In the genomic region with DNA sequence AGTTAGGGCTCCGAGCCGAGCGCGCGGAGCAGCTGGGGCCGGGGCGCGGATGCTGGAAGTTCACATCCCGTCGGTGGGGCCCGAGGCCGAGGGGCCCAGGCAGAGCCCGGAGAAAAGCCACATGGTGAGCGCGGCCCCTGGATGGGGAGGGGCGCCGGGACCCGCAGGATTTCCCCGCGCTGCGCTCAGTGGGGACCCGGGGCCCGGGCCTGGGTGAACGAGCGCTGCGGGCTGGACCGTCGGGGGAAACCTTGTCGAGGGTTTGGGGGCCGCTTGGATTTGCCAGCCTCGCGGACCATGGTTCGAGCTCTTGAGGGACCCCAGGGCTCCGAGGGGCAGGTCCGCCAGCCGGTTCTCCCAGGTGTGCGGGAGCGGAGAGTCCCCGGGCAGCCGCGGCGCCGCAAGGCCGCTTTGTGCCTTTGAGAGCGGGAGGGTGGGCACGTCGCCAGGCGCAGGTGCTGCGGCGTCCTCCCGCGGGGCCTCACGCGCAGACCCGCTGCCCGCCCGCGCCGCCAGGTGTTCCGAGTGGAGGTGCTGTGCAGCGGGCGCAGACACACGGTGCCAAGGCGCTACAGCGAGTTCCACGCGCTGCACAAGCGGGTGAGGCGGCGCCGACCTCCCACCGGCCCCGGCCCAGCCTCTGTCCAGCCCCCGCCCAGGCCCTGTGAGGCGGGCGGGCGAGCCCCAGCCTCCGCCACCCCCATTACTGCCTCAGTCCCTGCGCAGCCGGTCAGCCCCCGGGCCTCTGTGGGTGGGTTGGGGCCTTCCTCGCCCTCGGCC, we compare ENCODE assay signal across 8 cellular contexts. TPM values are rescaled to one million over a fixed set of nuclear protein-coding genes. Genes with fewer than 3 reads are reported as not detected.
A peak's percentile ranks its signal among the peaks of the same experiment; 100 is the strongest.
DNase-seq lines count a peak whose midpoint lies in the region; ATAC-seq, FAIRE-seq and TF ChIP-seq lines count a peak whose summit lies in the region.

A gene (plus strand): TSS at position 5 of the 780 bp plus-strand sequence. CDS start 45 bp downstream, at position 50.

- H3K9me3 ChIP-seq in CD4-positive, CD25-positive, alpha-beta regulatory T cell (ENCODE audit: control insufficient read depth in 2 of 2, low read length in 2 of 2): no peaks in the 10 kb centered on the region
- H3K9me3 ChIP-seq in astrocyte (ENCODE audit: insufficient read depth, low read depth, low read length) (no peaks in the 10 kb centered on the region), subcutaneous abdominal adipose tissue (ENCODE audit: control insufficient read depth in 5 of 5, low read length in 5 of 5) (no peaks in the 10 kb centered on the region)

- ATAC-seq in CD4-positive, CD25-positive, alpha-beta regulatory T cell (ENCODE audit: low read depth in 2 of 2): peak in 1 of 2 donors; percentile 13
- ATAC-seq in left colon (peak; percentile 20), HG03342 (IDR thresholded peaks at IDR 0.05; ENCODE audit: unreplicated experiment) (no peak)

- no peak within 1 kb of the TSS for H3K27ac Mint-ChIP-seq in CD4-positive, CD25-positive, alpha-beta regulatory T cell
- no peak within 1 kb of the TSS for H3K27ac Mint-ChIP-seq in astrocyte (ENCODE audit: unreplicated experiment)

- H3K27me3 Mint-ChIP-seq in CD4-positive, CD25-positive, alpha-beta regulatory T cell: peaks cover 27% of the 10 kb centered on the region
- H3K27me3 Mint-ChIP-seq in astrocyte (ENCODE audit: low read depth, unreplicated experiment): peaks cover 9% of the 10 kb centered on the region

- no peak within 1 kb of the TSS for H3K4me3 ChIP-seq in CD4-positive, CD25-positive, alpha-beta regulatory T cell (ENCODE audit: low read depth, low read length)
- H3K4me3 ChIP-seq in LNCaP clone FGC (ENCODE audit: low read depth, low read length) (peak within 1 kb of the TSS; percentile 70), astrocyte (ENCODE audit: insufficient read depth, low read depth, low read length) (peak within 1 kb of the TSS; percentile 51), subcutaneous abdominal adipose tissue (ENCODE audit: low read depth in 1 of 5, low read length in 5 of 5) (peak within 1 kb of the TSS in 4 of 5 donors; percentile 19 to 61 (median 50))

- H3K4me1 Mint-ChIP-seq in CD4-positive, CD25-positive, alpha-beta regulatory T cell: peaks cover 4 to 37% (median 20%) of the 10 kb centered on the region in 4 donors
- peaks cover 2% of the 10 kb centered on the region for H3K4me1 Mint-ChIP-seq in astrocyte (ENCODE audit: low read depth, unreplicated experiment)

- peaks cover 29% of the 10 kb centered on the region for H3K4me1 ChIP-seq in CD4-positive, CD25-positive, alpha-beta regulatory T cell (ENCODE audit: control insufficient read depth, insufficient read depth, low read length, poor library complexity, severe bottlenecking)
- H3K4me1 ChIP-seq in astrocyte (ENCODE audit: insufficient read depth, low read length) (peaks cover 12% of the 10 kb centered on the region), subcutaneous abdominal adipose tissue (ENCODE audit: control insufficient read depth in 5 of 5, insufficient read depth in 5 of 5, low read length in 5 of 5) (peaks cover 2 to 39% (median 29%) of the 10 kb centered on the region in 5 donors)

- no peak for FAIRE-seq in astrocyte (lab: Jason Lieb, UNC)

- H3K27me3 ChIP-seq in CD4-positive, CD25-positive, alpha-beta regulatory T cell (ENCODE audit: control insufficient read depth, insufficient read depth, low read length): peaks cover 5% of the 10 kb centered on the region
- H3K27me3 ChIP-seq in astrocyte (ENCODE audit: insufficient read depth, low read length): peaks cover 8% of the 10 kb centered on the region
- peaks cover 0 to 17% (median 14%) of the 10 kb centered on the region in 5 donors for H3K27me3 ChIP-seq in subcutaneous abdominal adipose tissue (ENCODE audit: control insufficient read depth in 5 of 5, insufficient read depth in 4 of 5, low read length in 5 of 5)

- H3K4me3 Mint-ChIP-seq in CD4-positive, CD25-positive, alpha-beta regulatory T cell: peak within 1 kb of the TSS; percentile 49 to 93 (median 84)
- H3K4me3 Mint-ChIP-seq in astrocyte (ENCODE audit: unreplicated experiment): peak within 1 kb of the TSS; percentile 75

- H3K36me3 ChIP-seq in CD4-positive, CD25-positive, alpha-beta regulatory T cell (ENCODE audit: control insufficient read depth, insufficient read depth, low read length): peaks cover 23% of the 10 kb centered on the region
- H3K36me3 ChIP-seq in astrocyte (ENCODE audit: insufficient read depth, low read length) (peaks cover 19% of the 10 kb centered on the region), subcutaneous abdominal adipose tissue (ENCODE audit: control insufficient read depth in 5 of 5, insufficient read depth in 5 of 5, low read length in 5 of 5) (peaks cover 0 to 25% (median 21%) of the 10 kb centered on the region in 5 donors)

- no peak within 1 kb of the TSS for H3K9ac ChIP-seq in astrocyte (ENCODE audit: low read length)
- H3K9ac ChIP-seq in subcutaneous abdominal adipose tissue (ENCODE audit: low read length in 5 of 5): peak within 1 kb of the TSS in 1 of 5 donors; percentile 48

- H4K20me1 ChIP-seq in astrocyte (ENCODE audit: insufficient read depth, low read length): peaks cover 49% of the 10 kb centered on the region

- DNase-seq in CD4-positive, CD25-positive, alpha-beta regulatory T cell: peak in 2 of 3 donors; percentile 19 to 36
- DNase-seq in LNCaP clone FGC (ENCODE audit: low read depth) (no peak), astrocyte (ENCODE audit: low read depth) (no peak), left colon (peak in 1 of 2 donors; percentile 47), cerebellum (ENCODE audit: low spot score) (no peak)

- peak within 1 kb of the TSS; percentile 58 for H2AFZ ChIP-seq in astrocyte (ENCODE audit: low read depth, low read length)

- H3K4me2 ChIP-seq in astrocyte (ENCODE audit: low read length): peak within 1 kb of the TSS; percentile 84

- intact Hi-C loops in left colon (cut with DNase I, micrococcal nuclease): no loop called here

- no peak within 1 kb of the TSS for H3K27ac ChIP-seq in CD4-positive, CD25-positive, alpha-beta regulatory T cell (ENCODE audit: insufficient read depth, low read length, poor library complexity, severe bottlenecking)
- H3K27ac ChIP-seq in astrocyte (ENCODE audit: low read depth, low read length) (no peak within 1 kb of the TSS), subcutaneous abdominal adipose tissue (ENCODE audit: low read depth, low read length) (no peak within 1 kb of the TSS)

- TF ChIP-seq CTCF in LNCaP clone FGC (IDR thresholded peaks at IDR 0.05; ENCODE audit: control insufficient read depth, extremely low read depth, insufficient read depth) (no peak), astrocyte (IDR thresholded peaks at IDR 0.05; ENCODE audit: insufficient read depth, low read depth, low read length) (no peak)

- no peaks in the 10 kb centered on the region for H3K79me2 ChIP-seq in astrocyte (ENCODE audit: insufficient read depth, low read length)

- TF ChIP-seq POLR2A in GM19193 (IDR thresholded peaks at IDR 0.05; ENCODE audit: extremely low read depth, insufficient read depth, insufficient read length): peak; percentile 76

- peaks cover 4% of the 10 kb centered on the region for H3K36me3 Mint-ChIP-seq in CD4-positive, CD25-positive, alpha-beta regulatory T cell
- H3K36me3 Mint-ChIP-seq in astrocyte (ENCODE audit: low read depth, unreplicated experiment): peaks cover 4% of the 10 kb centered on the region

- peaks cover 0 to 2% (median 0%) of the 10 kb centered on the region in 7 donors for H3K9me3 Mint-ChIP-seq in CD4-positive, CD25-positive, alpha-beta regulatory T cell
- no peaks in the 10 kb centered on the region for H3K9me3 Mint-ChIP-seq in astrocyte (ENCODE audit: unreplicated experiment)

RNA-seq across cellular contexts. Expression of the gene that starts here (rescaled TPM):
- 0.20 TPM for total RNA-seq in CD4-positive, CD25-positive, alpha-beta regulatory T cell
- 1 to 10 TPM in 2 of 4 donors, under 1 TPM in 2; 0.85 to 1.4 (median 1.2) TPM for polyA plus RNA-seq in CD4-positive, CD25-positive, alpha-beta regulatory T cell
- total RNA-seq in astrocyte (0.19 and 0.27 TPM in 2 replicates), left colon (under 1 TPM; 0.34 to 0.73 TPM), cerebellum (8.3 TPM)

Comparison
In these comparisons a context has a peak if more than half of its experiments do, and no peak if none do; other contexts are left out.
1. Peak in ATAC-seq in left colon; RNA of the gene not detected or under 1 TPM.
2. DNase-seq: peak in CD4-positive, CD25-positive, alpha-beta regulatory T cell (2 of 3); none in LNCaP clone FGC (single experiment), astrocyte (single experiment) and cerebellum (single experiment).